ENCODE assay signal across 1 cellular context in genomic region chr4:56387023-56388001, GRCh38.
TF ChIP-seq lines count a peak whose summit lies in the region.

Gene AASDH, minus strand, starts transcription at chr4:56387491. Its CDS starts 3,192 bp downstream, at chr4:56384299.

TF ChIP-seq in HepG2, 621 proteins besides CTCF, POLR2A, EP300 and RAD21 (continued from another document and continues in another):
- peak; percentile 90; the same call in 1 of the 2 replicates for TF ChIP-seq ZNF574 (CRISPR knock-in tag; IDR thresholded peaks at IDR 0.05)
- peak; percentile 88 for TF ChIP-seq NFKBIZ (CRISPR knock-in tag; IDR thresholded peaks at IDR 0.05)
- TF ChIP-seq ZFP1 (CRISPR knock-in tag; IDR thresholded peaks at IDR 0.05) = peak; percentile 90
- no peak for TF ChIP-seq MAZ (IDR thresholded peaks at IDR 0.05; ENCODE audit: borderline replicate concordance, low read depth, low read length)
- peak; percentile 43 for TF ChIP-seq MAZ (CRISPR knock-in tag; IDR thresholded peaks at IDR 0.05; ENCODE audit: low read depth)
- peak; percentile 77 for TF ChIP-seq TARDBP (CRISPR knock-in tag; IDR thresholded peaks at IDR 0.05)
- no peak; the same call in 1 of the 2 replicates for TF ChIP-seq SP2 (CRISPR knock-in tag; IDR thresholded peaks at IDR 0.05)
- TF ChIP-seq TP53 (CRISPR knock-in tag; conservative IDR thresholded peaks at IDR 0.05) = no peak
- no peak for TF ChIP-seq ZNF629 (CRISPR knock-in tag; conservative IDR thresholded peaks at IDR 0.05)
- TF ChIP-seq ZNF510 (CRISPR knock-in tag; IDR thresholded peaks at IDR 0.05; ENCODE audit: low read depth) = peak; percentile 50; the same call in 1 of the 2 replicates
- peak; percentile 87; the same call in 1 of the 2 replicates for TF ChIP-seq ZNF280B (CRISPR knock-in tag; IDR thresholded peaks at IDR 0.05; ENCODE audit: borderline replicate concordance)
- TF ChIP-seq THAP7 (CRISPR knock-in tag; IDR thresholded peaks at IDR 0.05) = 0 out of 2 replicates have a peak, but pooled peaks have one; percentile 68
- TF ChIP-seq NFAT5 (CRISPR knock-in tag; IDR thresholded peaks at IDR 0.05) = no peak
- no peak for TF ChIP-seq PCBP2 (optimal IDR thresholded peaks at IDR 0.05; ENCODE audit: low read depth, low read length, poor library complexity, severe bottlenecking)
- TF ChIP-seq KDM6A (CRISPR knock-in tag; IDR thresholded peaks at IDR 0.05; ENCODE audit: low read depth) = no peak
- peak; percentile 75; the same call in 1 of the 2 replicates for TF ChIP-seq ZMYM3 (CRISPR knock-in tag; IDR thresholded peaks at IDR 0.05)
- no peak; the same call in 1 of the 2 replicates for TF ChIP-seq NR2F6 (IDR thresholded peaks at IDR 0.05)
- TF ChIP-seq NR2F6 (CRISPR knock-in tag; IDR thresholded peaks at IDR 0.05) = no peak; the same call in 1 of the 2 replicates
- peak; percentile 90 for TF ChIP-seq MAX (IDR thresholded peaks at IDR 0.05)
- no peak for TF ChIP-seq RBAK (CRISPR knock-in tag; IDR thresholded peaks at IDR 0.05)
- TF ChIP-seq ZFAT (CRISPR knock-in tag; conservative IDR thresholded peaks at IDR 0.05) = no peak
- TF ChIP-seq RELA (CRISPR knock-in tag; IDR thresholded peaks at IDR 0.05) = no peak
- no peak for TF ChIP-seq ZFP37 (CRISPR knock-in tag; IDR thresholded peaks at IDR 0.05; ENCODE audit: borderline replicate concordance)
- no peak for TF ChIP-seq ZNF329 (CRISPR knock-in tag; IDR thresholded peaks at IDR 0.05; ENCODE audit: low read depth)
- peak; percentile 84; the same call in 1 of the 2 replicates for TF ChIP-seq AHR (CRISPR knock-in tag; IDR thresholded peaks at IDR 0.05)
- peak; percentile 94 for TF ChIP-seq ZFY (CRISPR knock-in tag; IDR thresholded peaks at IDR 0.05)
- no peak for TF ChIP-seq NCOA2 (CRISPR knock-in tag; IDR thresholded peaks at IDR 0.05)
- no peak for TF ChIP-seq BRF2 (CRISPR knock-in tag; IDR thresholded peaks at IDR 0.05)
- TF ChIP-seq THYN1 (CRISPR knock-in tag; IDR thresholded peaks at IDR 0.05; ENCODE audit: borderline replicate concordance, low read depth) = no peak
- TF ChIP-seq ZNF839 (CRISPR knock-in tag; IDR thresholded peaks at IDR 0.05; ENCODE audit: borderline replicate concordance) = no peak
- peak; percentile 74; the same call in 1 of the 2 replicates for TF ChIP-seq POLR2AphosphoS2 (IDR thresholded peaks at IDR 0.05; ENCODE audit: low read depth, low read length)
- TF ChIP-seq TFAP4 (IDR thresholded peaks at IDR 0.05; ENCODE audit: borderline replicate concordance, low read depth) = no peak
- no peak for TF ChIP-seq KLF12 (CRISPR knock-in tag; IDR thresholded peaks at IDR 0.05; ENCODE audit: borderline replicate concordance)
- TF ChIP-seq ZNF598 (CRISPR knock-in tag; IDR thresholded peaks at IDR 0.05; ENCODE audit: borderline replicate concordance) = peak; percentile 69; the same call in 1 of the 2 replicates
- peak; percentile 30 for TF ChIP-seq RBM39 (IDR thresholded peaks at IDR 0.05; ENCODE audit: low read depth, low read length, poor library complexity, severe bottlenecking)
- peak; percentile 92 for TF ChIP-seq ZNF556 (CRISPR knock-in tag; IDR thresholded peaks at IDR 0.05; ENCODE audit: borderline replicate concordance)
- peak; percentile 95 for TF ChIP-seq YEATS2 (CRISPR knock-in tag; IDR thresholded peaks at IDR 0.05; ENCODE audit: borderline replicate concordance)
- TF ChIP-seq ZBTB14 (CRISPR knock-in tag; IDR thresholded peaks at IDR 0.05) = no peak
- TF ChIP-seq FOSL2 (CRISPR knock-in tag; IDR thresholded peaks at IDR 0.05) = peak; percentile 31
- peak; percentile 88 for TF ChIP-seq UBTF (CRISPR knock-in tag; IDR thresholded peaks at IDR 0.05)
- TF ChIP-seq CREB1 (IDR thresholded peaks at IDR 0.05) = peak; percentile 99
- peak; percentile 100 for TF ChIP-seq CREB1 (CRISPR knock-in tag; IDR thresholded peaks at IDR 0.05)
- TF ChIP-seq ZFP82 (CRISPR knock-in tag; IDR thresholded peaks at IDR 0.05; ENCODE audit: borderline replicate concordance) = peak; percentile 60; the same call in 1 of the 2 replicates
- no peak for TF ChIP-seq ZFYVE20 (CRISPR knock-in tag; IDR thresholded peaks at IDR 0.05; ENCODE audit: borderline replicate concordance, low read depth)
- TF ChIP-seq MYPOP (CRISPR knock-in tag; IDR thresholded peaks at IDR 0.05) = peak; percentile 88
- TF ChIP-seq STAT5B (CRISPR knock-in tag; IDR thresholded peaks at IDR 0.05) = no peak; the same call in 1 of the 2 replicates
- peak; percentile 58; the same call in 1 of the 2 replicates for TF ChIP-seq ZSCAN31 (CRISPR knock-in tag; IDR thresholded peaks at IDR 0.05; ENCODE audit: low read depth)
